ENCODE assay signal across 8 cellular contexts in the genomic region with DNA sequence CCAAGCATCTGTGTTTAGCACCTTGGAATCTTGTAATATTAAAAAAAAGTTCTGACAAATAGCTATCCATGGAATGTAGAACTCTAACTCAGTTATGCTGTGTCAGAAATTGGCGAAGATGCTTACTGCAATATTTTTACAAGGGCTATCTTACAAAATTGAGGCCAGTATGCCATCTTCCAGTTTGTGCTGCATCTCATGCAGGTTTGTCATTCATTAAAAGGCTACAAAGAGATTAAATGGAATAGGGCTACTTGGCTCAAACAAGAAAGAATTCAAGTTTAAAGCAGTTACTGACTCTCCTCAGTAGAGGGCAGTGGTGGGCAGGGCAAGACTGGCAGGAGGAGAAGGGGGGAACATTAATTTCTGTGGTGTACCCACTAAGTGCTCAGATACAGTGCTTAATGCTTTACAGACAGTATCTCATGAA.
DNase-seq lines count a peak whose midpoint lies in the region; FAIRE-seq and TF ChIP-seq lines count a peak whose summit lies in the region.

No MANE protein-coding gene starts in this region.

- no peak overlapping the region for H2AFZ ChIP-seq in fibroblast of lung (ENCODE audit: low read length)

- 46 to 85% (median 83%) methylated on average over 1 of the region's 1 CpG for WGBS in small intestine, 3 donors
- WGBS in suprapubic skin: 55% methylated on average over 1 of the region's 1 CpG

- TF ChIP-seq EP300 in suprapubic skin (IDR thresholded peaks at IDR 0.05): no peak

- H4K20me1 ChIP-seq in fibroblast of lung (ENCODE audit: control insufficient read depth, extremely low read depth, insufficient read depth, low read length): no peaks in the 10 kb centered on the region

- H3K9me3 ChIP-seq in fibroblast of lung (ENCODE audit: control insufficient read depth, insufficient read depth, low read depth, low read length): no peaks in the 10 kb centered on the region
- no peaks in the 10 kb centered on the region for H3K9me3 ChIP-seq in small intestine (ENCODE audit: control insufficient read depth, low read depth)
- no peaks in the 10 kb centered on the region for H3K9me3 ChIP-seq in colonic mucosa
- no peaks in the 10 kb centered on the region for H3K9me3 ChIP-seq in suprapubic skin

- TF ChIP-seq CTCF in fibroblast of lung (conservative IDR thresholded peaks at IDR 0.05 in 1 of 2, IDR thresholded peaks at IDR 0.05 in 1 of 2; ENCODE audit: low read depth in 1 of 2, low read length in 2 of 2): peak; percentile 60 to 70
- TF ChIP-seq CTCF in colonic mucosa (IDR thresholded peaks at IDR 0.05): no peak
- TF ChIP-seq CTCF in suprapubic skin (IDR thresholded peaks at IDR 0.05): peak in 1 of 2 donors; percentile 43

- intact Hi-C loops in colonic mucosa (cut with DNase I): no loop called here

- no peak for FAIRE-seq in small intestine (lab: Jason Lieb, UNC)

- no peak for TF ChIP-seq POLR2A in suprapubic skin (IDR thresholded peaks at IDR 0.05)

- no peaks in the 10 kb centered on the region for H3K79me2 ChIP-seq in fibroblast of lung (ENCODE audit: control insufficient read depth, insufficient read depth, low read length)

- H3K36me3 ChIP-seq in fibroblast of lung (ENCODE audit: control insufficient read depth, insufficient read depth, low read length) (no peaks in the 10 kb centered on the region), small intestine (ENCODE audit: control insufficient read depth in 2 of 2, insufficient read depth in 2 of 2, low read length in 2 of 2) (no peaks in the 10 kb centered on the region), colonic mucosa (no peaks in the 10 kb centered on the region), suprapubic skin (no peaks in the 10 kb centered on the region)

- H3K27ac ChIP-seq in fibroblast of lung (ENCODE audit: insufficient read depth, low read length) (no peak overlapping the region), small intestine (ENCODE audit: low read depth in 1 of 2, low read length in 1 of 2) (no peak overlapping the region), colonic mucosa (no peak overlapping the region), suprapubic skin (no peak overlapping the region)

- H3K9ac ChIP-seq in fibroblast of lung (ENCODE audit: insufficient read depth, low read length) (no peak overlapping the region), colonic mucosa (ENCODE audit: low read depth in 2 of 2, low read length in 2 of 2) (no peak overlapping the region)

- DNase-seq in SKM-1 treated with dmso at 0.1 percent for 144 hours (lab: John Stamatoyannopoulos, UW; ENCODE audit: unreplicated experiment) (peak; percentile 3), SKM-1 (lab: John Stamatoyannopoulos, UW; ENCODE audit: unreplicated experiment) (no peak), NOMO-1 treated with dmso at 0.1 percent for 144 hours (lab: John Stamatoyannopoulos, UW; ENCODE audit: unreplicated experiment) (peak; percentile 20), fibroblast of lung (ENCODE audit: low read depth in 2 of 2) (peak; percentile 19 to 53), small intestine (peak; percentile 15), colonic mucosa (no peak), suprapubic skin (ENCODE audit: low spot score in 2 of 2) (no peak)
- DNase-seq in activated CD4-positive, CD25-positive, alpha-beta regulatory T cell (lab: John Stamatoyannopoulos, UW): no peak

- no peak overlapping the region for H3K4me2 ChIP-seq in fibroblast of lung (ENCODE audit: extremely low read depth, insufficient read depth, low read length)

- H3K27me3 ChIP-seq in fibroblast of lung (ENCODE audit: control insufficient read depth, insufficient read depth, low read length) (no peaks in the 10 kb centered on the region), small intestine (ENCODE audit: control insufficient read depth in 2 of 2, insufficient read depth in 2 of 2, low read length in 2 of 2) (no peaks in the 10 kb centered on the region), colonic mucosa (peaks cover 4% of the 10 kb centered on the region), suprapubic skin (no peaks in the 10 kb centered on the region)

- H3K4me1 ChIP-seq in fibroblast of lung (ENCODE audit: control insufficient read depth, extremely low read depth, insufficient read depth, low read length): no peaks in the 10 kb centered on the region
- no peaks in the 10 kb centered on the region for H3K4me1 ChIP-seq in small intestine (ENCODE audit: control insufficient read depth in 2 of 2, insufficient read depth in 1 of 2, low read depth in 1 of 2, low read length in 1 of 2)
- H3K4me1 ChIP-seq in colonic mucosa: no peaks in the 10 kb centered on the region
- no peaks in the 10 kb centered on the region for H3K4me1 ChIP-seq in suprapubic skin

- H3K4me3 ChIP-seq in fibroblast of lung (replicated peaks in 1 of 4; ENCODE audit: control extremely low read depth in 1 of 4, insufficient read depth in 1 of 4, low read depth in 3 of 4, low read length in 4 of 4) (no peak overlapping the region), small intestine (ENCODE audit: low read depth in 1 of 2, low read length in 2 of 2) (no peak overlapping the region), colonic mucosa (no peak overlapping the region), suprapubic skin (no peak overlapping the region)

Comparison
In these comparisons a context has a peak if more than half of its experiments do, and no peak if none do; other contexts are left out.
1. DNase-seq: peak in SKM-1 treated with dmso at 0.1 percent for 144 hours (single experiment), NOMO-1 treated with dmso at 0.1 percent for 144 hours (single experiment), fibroblast of lung (2 of 2) and small intestine (single experiment); none in SKM-1 (single experiment), colonic mucosa (single experiment), activated CD4-positive, CD25-positive, alpha-beta regulatory T cell (0 of 4) and suprapubic skin (0 of 2).